10 cellular contexts compared by ENCODE assay signal in the genomic region with DNA sequence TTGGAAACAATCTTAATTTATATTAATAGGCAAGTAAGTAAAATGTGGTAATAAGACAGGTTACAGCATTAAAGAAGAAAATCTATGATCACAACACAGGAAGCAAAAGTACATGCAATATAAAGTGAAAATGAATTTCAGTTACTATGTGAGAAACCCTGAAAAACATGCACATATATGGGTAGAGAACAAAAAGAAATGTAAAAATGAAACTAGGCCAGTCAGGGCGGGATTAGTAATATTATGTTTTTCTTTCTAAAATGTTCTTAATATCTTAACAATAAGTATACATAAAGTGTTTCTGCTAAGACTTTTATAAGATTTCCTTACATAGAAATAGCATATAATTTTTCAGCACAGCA. TPM values are rescaled to one million over a fixed set of nuclear protein-coding genes. Genes with fewer than 3 reads are reported as not detected.
DNase-seq lines count a peak whose midpoint lies in the region; ATAC-seq and TF ChIP-seq lines count a peak whose summit lies in the region.
"Had no signal": no experiment of that assay in that cellular context is flagged by ENCODE, and none has a peak within 500 bp of the region (broad histone marks: within the 10 kb centered on the region; RNA-seq: fewer than 3 reads in every experiment).

No MANE protein-coding gene starts in this region.

- H3K9ac ChIP-seq in mesenchymal stem cell (ENCODE audit: low read length) (peak overlapping the region; percentile 36), neural progenitor cell (no peak overlapping the region)

- H3K27ac ChIP-seq in mesenchymal stem cell (ENCODE audit: low read length, poor library complexity, severe bottlenecking) = peak overlapping the region; percentile 88
- H3K27ac ChIP-seq in neural progenitor cell = no peak overlapping the region
- H3K27ac ChIP-seq: cardiac muscle cell had no signal

- H3K79me1 ChIP-seq in mesenchymal stem cell (replicated peaks; ENCODE audit: low read length, poor library complexity, severe bottlenecking) = peaks cover 15% of the 10 kb centered on the region

- no peak overlapping the region for H2BK15ac ChIP-seq in mesenchymal stem cell (ENCODE audit: low read depth, poor library complexity, severe bottlenecking)

- no peak overlapping the region for H3K23ac ChIP-seq in mesenchymal stem cell (ENCODE audit: low read length in 2 of 2)

- no peak overlapping the region for H2AFZ ChIP-seq in mesenchymal stem cell (ENCODE audit: low read depth, low read length)
- H2AFZ ChIP-seq in neural progenitor cell (replicated peaks) = no peak overlapping the region

- no peak overlapping the region for H2BK12ac ChIP-seq in mesenchymal stem cell (ENCODE audit: low read length in 2 of 2)

- H3K14ac ChIP-seq in mesenchymal stem cell (ENCODE audit: low read length in 2 of 2) = no peak overlapping the region

- H2AK5ac ChIP-seq in mesenchymal stem cell (ENCODE audit: low read length, severe bottlenecking) = no peak overlapping the region

- H4K8ac ChIP-seq in mesenchymal stem cell (ENCODE audit: low read length) = no peak overlapping the region

- H3K4me2 ChIP-seq in mesenchymal stem cell (ENCODE audit: low read length, poor library complexity, severe bottlenecking) (no peak overlapping the region), neural progenitor cell (no peak overlapping the region)

- no peak overlapping the region for H3K4me3 Mint-ChIP-seq in neural progenitor cell

- H3K9me3 Mint-ChIP-seq in neural progenitor cell = peaks cover 3% of the 10 kb centered on the region

- ATAC-seq in GM18498 (IDR thresholded peaks at IDR 0.05; ENCODE audit: unreplicated experiment) (peak; percentile 69), GM21526 (IDR thresholded peaks at IDR 0.05; ENCODE audit: low FRiP score, unreplicated experiment) (peak; percentile 54), HG03575 (IDR thresholded peaks at IDR 0.05; ENCODE audit: extremely low read depth, insufficient number of reproducible peaks, low FRiP score, unreplicated experiment) (peak; percentile 56)

- H3K36me3 Mint-ChIP-seq in neural progenitor cell = peaks cover 2% of the 10 kb centered on the region

- H4K91ac ChIP-seq in mesenchymal stem cell (ENCODE audit: low read length) = no peak overlapping the region

- H3K4me3 ChIP-seq in mesenchymal stem cell (ENCODE audit: insufficient read depth in 1 of 2, low read depth in 1 of 2, low read length in 2 of 2) (no peak overlapping the region), neural progenitor cell (no peak overlapping the region)
- H3K4me3 ChIP-seq: cardiac muscle cell, uterus had no signal

- no peak overlapping the region for H2BK120ac ChIP-seq in mesenchymal stem cell (ENCODE audit: low read depth, low read length)

- TF ChIP-seq CTCF in neural progenitor cell (IDR thresholded peaks at IDR 0.05) = no peak

- H4K20me1 ChIP-seq in neural progenitor cell (ENCODE audit: low read depth) = no peaks in the 10 kb centered on the region

- no peak for DNase-seq in mesenchymal stem cell
- no peak for DNase-seq in epidermal melanocyte (ENCODE audit: insufficient read length, low spot score)
- DNase-seq in neural progenitor cell (ENCODE audit: low spot score) = no peak
- no peak for DNase-seq in activated CD4-positive, alpha-beta T cell treated with anti-CD3 and anti-CD28 coated beads for 48 hours
- no peak for DNase-seq in GF-D8 (lab: John Stamatoyannopoulos, UW)
- DNase-seq: uterus had no signal

- H3K36me3 ChIP-seq in mesenchymal stem cell (ENCODE audit: control insufficient read depth in 1 of 2, insufficient read depth in 2 of 2, low read depth in 1 of 2, low read length in 2 of 2) (no peaks in the 10 kb centered on the region), neural progenitor cell (no peaks in the 10 kb centered on the region)
- H3K36me3 ChIP-seq: cardiac muscle cell, uterus had no signal

- H3K4me1 ChIP-seq in mesenchymal stem cell (ENCODE audit: control insufficient read depth, insufficient read depth, low read depth, low read length) = peaks cover 5% of the 10 kb centered on the region
- peaks cover 7% of the 10 kb centered on the region for H3K4me1 ChIP-seq in neural progenitor cell
- H3K4me1 ChIP-seq: uterus had no signal

- no peaks in the 10 kb centered on the region for H3K79me2 ChIP-seq in neural progenitor cell (ENCODE audit: low read depth)

- H2BK5ac ChIP-seq in mesenchymal stem cell (ENCODE audit: low read depth, low read length, poor library complexity, severe bottlenecking) = no peak overlapping the region

- H3K27me3 ChIP-seq in mesenchymal stem cell (ENCODE audit: control insufficient read depth in 1 of 2, insufficient read depth in 1 of 2, low read length in 2 of 2) (no peaks in the 10 kb centered on the region), neural progenitor cell (no peaks in the 10 kb centered on the region)
- H3K27me3 ChIP-seq: cardiac muscle cell, uterus had no signal

- no peaks in the 10 kb centered on the region for H3K4me1 Mint-ChIP-seq in neural progenitor cell

- no peaks in the 10 kb centered on the region for H3K27me3 Mint-ChIP-seq in neural progenitor cell (ENCODE audit: insufficient read depth, low read depth)

- no peak overlapping the region for H3K4ac ChIP-seq in mesenchymal stem cell (ENCODE audit: low read depth in 1 of 2, low read length in 2 of 2)

- H3F3A ChIP-seq in neural progenitor cell (ENCODE audit: low read depth) = no peaks in the 10 kb centered on the region

- no CpG with 5 or more reads among the region's 1 CpG for WGBS in mesenchymal stem cell

- no peak overlapping the region for H3K18ac ChIP-seq in mesenchymal stem cell (ENCODE audit: low read depth in 1 of 2, low read length in 2 of 2)

- H3K27ac Mint-ChIP-seq in neural progenitor cell = no peak overlapping the region

- H3K9me3 ChIP-seq in mesenchymal stem cell (ENCODE audit: control insufficient read depth, low read length) (peaks cover 9% of the 10 kb centered on the region), neural progenitor cell (ENCODE audit: low read depth) (no peaks in the 10 kb centered on the region)
- H3K9me3 ChIP-seq: uterus had no signal

RNA-seq across cellular contexts. Expression of a gene that starts 15.6 kb away (rescaled TPM):
- 46.8 TPM for polyA plus RNA-seq in mesenchymal stem cell (2013, experiment 1 of 2)
- polyA plus RNA-seq in mesenchymal stem cell (2013, experiment 2 of 2) = 45.6 TPM
- 2.4 and 2.6 TPM in 2 replicates for total RNA-seq in neural progenitor cell (ENCODE audit: low replicate concordance)
